ENCODE assay signal across 21 cellular contexts in genomic region chr5:110342683-110343082, GRCh38.
"Had no signal": no experiment of that assay in that cellular context is flagged by ENCODE, and none has a peak within 500 bp of the region (broad histone marks: within the 10 kb centered on the region; RNA-seq: fewer than 3 reads in every experiment).

No MANE protein-coding gene starts in this region.

- H3K9me3 ChIP-seq: mucosa of descending colon, spleen had no signal

- DNase-seq: activated CD4-positive, alpha-beta memory T cell treated with anti-CD3 and anti-CD28 coated beads, Interleukin-2, amount 10 ng/mL, durations not matched to agents 7 days and 5 days; activated CD4-positive, alpha-beta T cell treated with anti-CD3 and anti-CD28 coated beads, Interleukin-2, amount 10 ng/mL, durations not matched to agents 24 days and 14 days; activated effector memory CD4-positive, alpha-beta T cell treated with anti-CD3 and anti-CD28 coated beads, Interleukin-2, amount 50 U/mL, for 16 hours; activated naive CD4-positive, alpha-beta T cell treated with anti-CD3 and anti-CD28 coated beads, Interleukin-2, amount 10 ng/mL, durations not matched to agents 7 days and 5 days; activated T-cell treated with anti-CD3 and anti-CD28 coated beads, Interleukin-2, amount 50 U/mL, for 72 hours; amygdala; effector CD4-positive, alpha-beta T cell; erythroblast; foreskin keratinocyte; hippocampal formation; kidney glomerular epithelial cell; mesenchymal stem cell; mucosa of descending colon; nephron progenitor cell; occipital lobe; spleen; stimulated activated CD4-positive, alpha-beta T cell treated with anti-CD3 and anti-CD28 coated beads, Interleukin-4, amount 100 ng/mL, for 1 hour; stimulated activated naive CD4-positive, alpha-beta T cell had no signal

- H3K4me1 ChIP-seq: foreskin keratinocyte, spleen had no signal

- H3K4me3 ChIP-seq: cardiac muscle cell, mucosa of descending colon, spleen had no signal

- H3K36me3 ChIP-seq: cardiac muscle cell, spleen had no signal

- ATAC-seq: activated CD4-positive, CD25-positive, alpha-beta regulatory T cell treated with anti-CD3 and anti-CD28 coated beads, Interleukin-2, amount 50 U/mL, for 24 hours; activated T-cell treated with anti-CD3 and anti-CD28 coated beads, Interleukin-2, amount 50 U/mL, for 72 hours; foreskin keratinocyte; mucosa of descending colon had no signal

- H3K27ac ChIP-seq: cardiac muscle cell, foreskin keratinocyte, spleen, VCaP had no signal

- H3K27me3 ChIP-seq: cardiac muscle cell, spleen had no signal
